8 cellular contexts compared by ENCODE assay signal in the genomic region with DNA sequence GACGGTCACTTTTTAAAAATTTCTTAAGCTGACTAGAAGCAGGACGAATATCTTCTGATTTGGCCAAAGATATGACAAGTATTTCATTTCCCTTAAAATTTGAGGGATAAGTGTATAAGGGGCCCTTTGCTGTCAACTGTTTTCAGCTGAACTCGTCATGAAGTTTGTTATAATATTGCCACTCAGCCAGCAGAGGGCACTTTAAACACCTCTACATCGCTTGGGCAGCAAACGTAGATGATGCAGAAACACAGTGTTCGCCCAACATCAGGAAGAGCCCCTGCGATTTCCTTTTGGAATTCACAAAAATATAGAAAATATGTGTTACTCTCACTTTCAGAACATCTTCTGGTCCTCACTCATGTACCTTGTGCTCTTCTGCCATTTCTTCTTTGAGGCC.
DNase-seq lines count a peak whose midpoint lies in the region; ATAC-seq, FAIRE-seq and TF ChIP-seq lines count a peak whose summit lies in the region.

No MANE protein-coding gene starts in this region.

- ATAC-seq in A549 (no peak), GM21825 (IDR thresholded peaks at IDR 0.05; ENCODE audit: unreplicated experiment) (no peak), HG03095 (IDR thresholded peaks at IDR 0.05; ENCODE audit: unreplicated experiment) (no peak)

- no peak overlapping the region for H3K27ac ChIP-seq in A549

- POLR2A ChIA-PET in A549 (lab: Yijun Ruan, JAX) = no interaction called here

- peak; percentile 32 for FAIRE-seq in A549 (lab: Jason Lieb, UNC)

- no peak overlapping the region for H3K4me3 ChIP-seq in A549
- H3K4me3 ChIP-seq in epithelial cell of esophagus (ENCODE audit: low read length) = no peak overlapping the region

- TF ChIP-seq EP300 in A549 (IDR thresholded peaks at IDR 0.05) = no peak

- CTCF ChIA-PET in A549 (lab: Yijun Ruan, JAX) = interaction anchor here (1.3 kb wide), 1 partner anchor 10 kb away, joined by 5 read pairs; no protein-coding TSS in a partner anchor

- DNase-seq in A549 (ENCODE audit: low read depth in 1 of 2, low spot score in 1 of 2) (peak in 1 of 2 experiments; percentile 10), GM10266 (ENCODE audit: extremely low spot score) (peak; percentile 1), NCI-H1694 (lab: John Stamatoyannopoulos, UW) (peak; percentile 14), epithelial cell of esophagus (ENCODE audit: low read depth) (peak; percentile 15)
- no peak for DNase-seq in stimulated activated CD4-positive, alpha-beta T cell treated with anti-CD3 and anti-CD28 coated beads, Interleukin-12 subunit alpha, Interleukin-12 subunit beta, amount 100 ng/mL, for 4 hours
- DNase-seq in NK-92 treated with Interleukin-12 subunit alpha and Interleukin-12 subunit beta, amount 100 ng/mL, for 24 hours (lab: John Stamatoyannopoulos, UW) = no peak

- no peak overlapping the region for H3K4me2 ChIP-seq in A549

- no peaks in the 10 kb centered on the region for H3K4me1 ChIP-seq in A549

- WGBS in A549 (ENCODE audit: missing lambda C conversion rate) = 11% methylated on average over 7 of the region's 7 CpGs

- no peaks in the 10 kb centered on the region for H3K9me3 ChIP-seq in A549

- peak in 1 of 2 experiments; percentile 25; a peak in 1 of 5 replicates for TF ChIP-seq RAD21 in A549 (conservative IDR thresholded peaks at IDR 0.05 in 1 of 2, IDR thresholded peaks at IDR 0.05 in 1 of 2)

- TF ChIP-seq CTCF in A549 (IDR thresholded peaks at IDR 0.05) (0 out of 3 replicates have a peak, but pooled peaks have one; percentile 6), GM10266 (IDR thresholded peaks at IDR 0.05; ENCODE audit: control insufficient read depth, insufficient read depth, low read depth, missing control alignments) (peak; percentile 18), epithelial cell of esophagus (IDR thresholded peaks at IDR 0.05; ENCODE audit: insufficient read depth, low read depth, low read length, missing control alignments) (peak; percentile 17)

- TF ChIP-seq POLR2A in A549 (IDR thresholded peaks at IDR 0.05; ENCODE audit: low read length) = no peak

TF ChIP-seq in A549, 52 proteins besides CTCF, POLR2A, EP300 and RAD21:
- TF ChIP-seq, protein P1, sequence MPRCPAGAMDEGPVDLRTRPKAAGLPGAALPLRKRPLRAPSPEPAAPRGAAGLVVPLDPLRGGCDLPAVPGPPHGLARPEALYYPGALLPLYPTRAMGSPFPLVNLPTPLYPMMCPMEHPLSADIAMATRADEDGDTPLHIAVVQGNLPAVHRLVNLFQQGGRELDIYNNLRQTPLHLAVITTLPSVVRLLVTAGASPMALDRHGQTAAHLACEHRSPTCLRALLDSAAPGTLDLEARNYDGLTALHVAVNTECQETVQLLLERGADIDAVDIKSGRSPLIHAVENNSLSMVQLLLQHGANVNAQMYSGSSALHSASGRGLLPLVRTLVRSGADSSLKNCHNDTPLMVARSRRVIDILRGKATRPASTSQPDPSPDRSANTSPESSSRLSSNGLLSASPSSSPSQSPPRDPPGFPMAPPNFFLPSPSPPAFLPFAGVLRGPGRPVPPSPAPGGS (IDR thresholded peaks at IDR 0.05) = no peak
- TF ChIP-seq, protein P2, sequence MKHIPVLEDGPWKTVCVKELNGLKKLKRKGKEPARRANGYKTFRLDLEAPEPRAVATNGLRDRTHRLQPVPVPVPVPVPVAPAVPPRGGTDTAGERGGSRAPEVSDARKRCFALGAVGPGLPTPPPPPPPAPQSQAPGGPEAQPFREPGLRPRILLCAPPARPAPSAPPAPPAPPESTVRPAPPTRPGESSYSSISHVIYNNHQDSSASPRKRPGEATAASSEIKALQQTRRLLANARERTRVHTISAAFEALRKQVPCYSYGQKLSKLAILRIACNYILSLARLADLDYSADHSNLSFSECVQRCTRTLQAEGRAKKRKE (CRISPR knock-in tag; IDR thresholded peaks at IDR 0.05; ENCODE audit: low read depth) = no peak

Comparison
In these comparisons a context has a peak if more than half of its experiments do, and no peak if none do; other contexts are left out.
1. DNase-seq: peak in GM10266 (single experiment), NCI-H1694 (single experiment) and epithelial cell of esophagus (single experiment); none in stimulated activated CD4-positive, alpha-beta T cell treated with anti-CD3 and anti-CD28 coated beads, Interleukin-12 subunit alpha, Interleukin-12 subunit beta, amount 100 ng/mL, for 4 hours (single experiment) and NK-92 treated with Interleukin-12 subunit alpha and Interleukin-12 subunit beta, amount 100 ng/mL, for 24 hours (single experiment).
2. Peak in every context shown above with its lines, with median percentiles within 50 percentile points of each other: CTCF ChIP-seq.